In the genomic region with DNA sequence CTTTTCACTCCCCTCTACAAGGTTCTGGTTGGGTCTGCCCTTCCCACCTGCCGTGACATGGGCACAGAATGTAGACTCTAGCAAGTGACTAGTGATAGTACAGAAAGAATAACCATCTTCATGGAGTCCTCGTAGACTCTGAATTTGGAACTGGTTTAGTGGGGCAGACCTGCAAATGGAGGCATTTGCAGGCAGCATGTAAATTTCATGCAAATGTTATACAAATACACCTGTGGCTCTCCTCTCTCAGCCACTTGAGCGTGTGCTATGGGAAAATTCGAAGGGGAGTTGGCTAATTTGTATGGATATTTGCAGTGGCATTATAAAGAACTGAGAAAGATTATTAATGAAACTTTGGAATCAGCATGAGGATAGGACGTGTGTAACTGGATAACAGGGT, we compare ENCODE assay signal across 30 cellular contexts.
"Had no signal": no experiment of that assay in that cellular context is flagged by ENCODE, and none has a peak within 500 bp of the region (broad histone marks: within the 10 kb centered on the region; RNA-seq: fewer than 3 reads in every experiment).

No MANE protein-coding gene starts in this region.

- H3K9me3 Mint-ChIP-seq: activated CD4-positive, alpha-beta T cell treated with anti-CD3 and anti-CD28 coated beads, Interleukin-2, amount 10 ng/mL, durations not matched to agents 24 days and 14 days; activated naive CD4-positive, alpha-beta T cell treated with anti-CD3 and anti-CD28 coated beads, Interleukin-2, amount 50 U/mL, for 72 hours; activated naive CD8-positive, alpha-beta T cell treated with anti-CD3 and anti-CD28 coated beads, Interleukin-2, amount 50 U/mL, for 24 hours; activated T-cell treated with anti-CD3 and anti-CD28 coated beads, Interleukin-2, amount 50 U/mL, for 24 hours; activated T-helper 1 cell treated with anti-CD3 and anti-CD28 coated beads, Interleukin-12 subunit alpha, Interleukin-12 subunit beta, Interleukin-2, Interleukin-4 antibody, amounts not matched to agents 30 ng/mL and 10 ng/mL and 1 ng/mL, durations not matched to agents 14 hours and 24 hours and 36 hours; brain; IgD-negative memory B cell had no signal

- H3K27me3 Mint-ChIP-seq: activated CD4-positive, alpha-beta T cell treated with anti-CD3 and anti-CD28 coated beads, Interleukin-2, amount 10 ng/mL, durations not matched to agents 24 days and 14 days; activated CD8-positive, alpha-beta memory T cell treated with anti-CD3 and anti-CD28 coated beads, Interleukin-2, amount 10 ng/mL, durations not matched to agents 7 days and 5 days; activated naive CD8-positive, alpha-beta T cell treated with anti-CD3 and anti-CD28 coated beads, Interleukin-2, amount 50 U/mL, for 24 hours; activated T-cell treated with anti-CD3 and anti-CD28 coated beads, Interleukin-2, amount 50 U/mL, for 24 hours; brain had no signal

- H3K9me3 ChIP-seq: SJCRH30, SK-N-SH had no signal

- DNase-seq: activated CD4-positive, alpha-beta T cell treated with anti-CD3 and anti-CD28 coated beads, Interleukin-2, amount 10 ng/mL, durations not matched to agents 24 days and 14 days; activated CD4-positive, alpha-beta T cell treated with anti-CD3 and anti-CD28 coated beads, Interleukin-2, amount 50 U/mL, for 48 hours; activated CD4-positive, CD25-positive, alpha-beta regulatory T cell treated with anti-CD3 and anti-CD28 coated beads, Interleukin-2, amount 50 U/mL, for 72 hours; activated CD8-positive, alpha-beta memory T cell treated with anti-CD3 and anti-CD28 coated beads, Interleukin-2, amount 10 ng/mL, durations not matched to agents 7 days and 5 days; activated effector memory CD4-positive, alpha-beta T cell treated with anti-CD3 and anti-CD28 coated beads, Interleukin-2, amount 50 U/mL, for 16 hours; activated naive CD4-positive, alpha-beta T cell treated with Interleukin-2 at 50 U/mL for 16 hours; activated naive CD8-positive, alpha-beta T cell treated with anti-CD3 and anti-CD28 coated beads, Interleukin-2, amount 50 U/mL, for 24 hours; activated T-cell treated with anti-CD3 and anti-CD28 coated beads, Interleukin-2, amount 50 U/mL, for 24 hours; amniotic stem cell; cerebellar nuclear complex; KG1; MV-4-11; NCI-H1105; NCI-H1436; NCI-H1694 treated with DMSO at 0.1 percent for 48 hours; NCI-H2029 treated with DMSO at 0.1 percent for 48 hours; NCI-H446 treated with DMSO at 0.1 percent for 48 hours; NCI-H524 treated with DMSO at 0.1 percent for 48 hours; NK-92 treated with Interleukin-12 subunit alpha and Interleukin-12 subunit beta, amount 100 ng/mL, for 24 hours; OCI-M1; Right ventricle myocardium superior; RPMI8226; SJCRH30; SK-N-SH had no signal

- H3K36me3 ChIP-seq: cardiac muscle cell, SJCRH30 had no signal

- H3K4me3 Mint-ChIP-seq: activated CD4-positive, alpha-beta T cell treated with anti-CD3 and anti-CD28 coated beads, Interleukin-2, amount 10 ng/mL, durations not matched to agents 24 days and 14 days; activated CD8-positive, alpha-beta memory T cell treated with anti-CD3 and anti-CD28 coated beads, Interleukin-2, amount 10 ng/mL, durations not matched to agents 7 days and 5 days; activated naive CD8-positive, alpha-beta T cell treated with anti-CD3 and anti-CD28 coated beads, Interleukin-2, amount 50 U/mL, for 24 hours; activated T-cell treated with anti-CD3 and anti-CD28 coated beads, Interleukin-2, amount 50 U/mL, for 24 hours; activated T-helper 1 cell treated with anti-CD3 and anti-CD28 coated beads, Interleukin-12 subunit alpha, Interleukin-12 subunit beta, Interleukin-2, Interleukin-4 antibody, amounts not matched to agents 30 ng/mL and 10 ng/mL and 1 ng/mL, durations not matched to agents 14 hours and 24 hours and 36 hours; brain; IgD-negative memory B cell had no signal

- ATAC-seq: activated CD8-positive, alpha-beta memory T cell treated with anti-CD3 and anti-CD28 coated beads, Interleukin-2, amount 10 ng/mL, durations not matched to agents 7 days and 5 days; activated naive CD4-positive, alpha-beta T cell treated with anti-CD3 and anti-CD28 coated beads, Interleukin-2, amount 50 U/mL, for 72 hours; activated naive CD8-positive, alpha-beta T cell treated with anti-CD3 and anti-CD28 coated beads, Interleukin-2, amount 50 U/mL, for 24 hours; Panc1 had no signal

- H3K27ac Mint-ChIP-seq: activated CD4-positive, alpha-beta T cell treated with anti-CD3 and anti-CD28 coated beads, Interleukin-2, amount 10 ng/mL, durations not matched to agents 24 days and 14 days; activated CD8-positive, alpha-beta memory T cell treated with anti-CD3 and anti-CD28 coated beads, Interleukin-2, amount 10 ng/mL, durations not matched to agents 7 days and 5 days; activated naive CD4-positive, alpha-beta T cell treated with anti-CD3 and anti-CD28 coated beads, Interleukin-2, amount 50 U/mL, for 72 hours; activated naive CD8-positive, alpha-beta T cell treated with anti-CD3 and anti-CD28 coated beads, Interleukin-2, amount 50 U/mL, for 24 hours; activated T-cell treated with anti-CD3 and anti-CD28 coated beads, Interleukin-2, amount 50 U/mL, for 24 hours; activated T-helper 1 cell treated with anti-CD3 and anti-CD28 coated beads, Interleukin-12 subunit alpha, Interleukin-12 subunit beta, Interleukin-2, Interleukin-4 antibody, amounts not matched to agents 30 ng/mL and 10 ng/mL and 1 ng/mL, durations not matched to agents 14 hours and 24 hours and 36 hours; IgD-negative memory B cell had no signal

- H3K4me3 ChIP-seq: cardiac muscle cell, SJCRH30 had no signal

- H3K4me1 ChIP-seq: SJCRH30 had no signal

- H3K4me1 Mint-ChIP-seq: activated naive CD8-positive, alpha-beta T cell treated with anti-CD3 and anti-CD28 coated beads, Interleukin-2, amount 50 U/mL, for 24 hours; IgD-negative memory B cell had no signal

- H3K27me3 ChIP-seq: cardiac muscle cell, SJCRH30 had no signal

- H3K27ac ChIP-seq: cardiac muscle cell, SJCRH30 had no signal

- H3K36me3 Mint-ChIP-seq: activated CD8-positive, alpha-beta memory T cell treated with anti-CD3 and anti-CD28 coated beads, Interleukin-2, amount 10 ng/mL, durations not matched to agents 7 days and 5 days; activated naive CD4-positive, alpha-beta T cell treated with anti-CD3 and anti-CD28 coated beads, Interleukin-2, amount 50 U/mL, for 72 hours; brain; IgD-negative memory B cell had no signal
